In the genomic region with DNA sequence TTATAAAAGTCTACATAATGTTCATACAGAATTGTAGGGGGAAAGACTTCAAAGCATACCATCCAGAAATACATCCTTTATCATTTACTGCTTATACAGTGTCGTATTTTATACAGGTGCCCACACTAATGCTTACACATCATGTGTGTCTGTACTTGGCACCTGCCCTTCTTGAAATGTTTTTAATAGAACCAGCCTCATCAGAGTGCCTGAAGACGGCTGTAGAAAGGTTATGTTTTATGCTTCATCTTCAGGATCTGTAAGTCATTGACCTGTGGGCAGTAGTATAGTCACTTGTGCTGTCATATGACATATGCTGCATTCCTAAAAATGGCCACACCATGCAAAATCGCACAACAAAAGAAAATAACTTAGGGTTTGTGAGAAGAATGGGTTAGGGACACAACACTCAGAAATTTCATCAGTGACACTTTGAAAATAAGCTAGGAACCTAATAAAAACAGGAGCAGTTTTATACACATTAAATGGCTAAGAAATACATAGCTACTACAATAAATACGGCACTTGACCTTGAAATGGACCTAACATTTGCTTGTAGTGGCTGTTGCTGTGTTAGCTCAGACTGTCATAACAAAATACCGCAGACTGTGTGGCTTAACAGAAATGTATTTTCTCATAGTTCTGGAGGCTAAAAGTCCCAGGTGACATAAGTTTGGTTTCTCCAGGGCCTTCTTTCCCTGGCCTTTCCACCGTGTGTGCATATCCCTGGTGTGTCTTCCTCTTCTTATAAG, we compare ENCODE assay signal across 30 cellular contexts.
DNase-seq lines count a peak whose midpoint lies in the region; ATAC-seq and TF ChIP-seq lines count a peak whose summit lies in the region.
"Had no signal": no experiment of that assay in that cellular context is flagged by ENCODE, and none has a peak within 500 bp of the region (broad histone marks: within the 10 kb centered on the region; RNA-seq: fewer than 3 reads in every experiment).

No MANE protein-coding gene starts in this region.

- H3K4me3 Mint-ChIP-seq in glutamatergic neuron (ENCODE audit: unreplicated experiment), result peak overlapping the region; percentile 79
- H3K4me3 Mint-ChIP-seq: activated CD4-positive, alpha-beta memory T cell treated with anti-CD3 and anti-CD28 coated beads for 36 hours; natural killer cell; T-helper 1 cell treated with Interleukin-12 subunit alpha and Interleukin-12 subunit beta and Interleukin-4 antibody, amounts not matched to agents 30 μg/mL and 1 μg/mL, for 36 hours had no signal

- H3K27ac Mint-ChIP-seq in glutamatergic neuron (ENCODE audit: unreplicated experiment), result peak overlapping the region; percentile 98
- H3K27ac Mint-ChIP-seq: activated CD4-positive, alpha-beta memory T cell treated with anti-CD3 and anti-CD28 coated beads for 36 hours; activated naive CD4-positive, alpha-beta T cell treated with anti-CD3 and anti-CD28 coated beads, Interleukin-2, amount 50 U/mL, for 72 hours; activated T-helper 2 cell treated with anti-CD3 and anti-CD28 coated beads, Interferon-gamma antibody, Interleukin-2, Interleukin-4, amounts not matched to agents 10 μg/mL and 5 μg/mL and 100 μg/mL, durations not matched to agents 14 hours and 24 hours and 36 hours; T-helper 1 cell treated with Interleukin-12 subunit alpha and Interleukin-12 subunit beta and Interleukin-4 antibody, amounts not matched to agents 30 μg/mL and 1 μg/mL, for 36 hours had no signal

- H3K4me3 ChIP-seq in stomach smooth muscle (ENCODE audit: low read length in 2 of 2), result peak overlapping the region in 1 of 2 donors; percentile 9
- H3K4me3 ChIP-seq: HAP-1, MG63, SK-N-MC, thoracic aorta had no signal

- H3K9me3 Mint-ChIP-seq in glutamatergic neuron (ENCODE audit: unreplicated experiment), result peaks cover 7% of the 10 kb centered on the region
- H3K9me3 Mint-ChIP-seq: activated CD4-positive, alpha-beta memory T cell treated with anti-CD3 and anti-CD28 coated beads for 36 hours; activated T-helper 2 cell treated with anti-CD3 and anti-CD28 coated beads, Interferon-gamma antibody, Interleukin-2, Interleukin-4, amounts not matched to agents 10 μg/mL and 5 μg/mL and 100 μg/mL, durations not matched to agents 14 hours and 24 hours and 36 hours; natural killer cell; T-helper 1 cell treated with Interleukin-12 subunit alpha and Interleukin-12 subunit beta and Interleukin-4 antibody, amounts not matched to agents 30 μg/mL and 1 μg/mL, for 36 hours had no signal

- H3K27me3 Mint-ChIP-seq in glutamatergic neuron (ENCODE audit: unreplicated experiment), result peaks cover 4% of the 10 kb centered on the region
- H3K27me3 Mint-ChIP-seq: activated CD4-positive, alpha-beta memory T cell treated with anti-CD3 and anti-CD28 coated beads for 36 hours had no signal

- no peaks in the 10 kb centered on the region for H3K36me3 Mint-ChIP-seq in glutamatergic neuron (ENCODE audit: unreplicated experiment)
- H3K36me3 Mint-ChIP-seq: natural killer cell had no signal

- peaks cover 84% of the 10 kb centered on the region for H3K4me1 Mint-ChIP-seq in glutamatergic neuron (ENCODE audit: low read depth, unreplicated experiment)

- ATAC-seq in Right ventricle myocardium inferior (peak; percentile 70), left lobe of liver (peak; percentile 30)
- ATAC-seq: activated naive CD4-positive, alpha-beta T cell treated with anti-CD3 and anti-CD28 coated beads, Interleukin-2, amount 50 U/mL, for 72 hours; natural killer cell had no signal

- H3K27ac ChIP-seq in stomach smooth muscle (ENCODE audit: low read length) (peak overlapping the region; percentile 76), caudate nucleus (ENCODE audit: low read depth, low read length) (no peak overlapping the region)
- H3K27ac ChIP-seq: 22Rv1, epithelial cell of prostate, SK-N-MC, thoracic aorta had no signal

- H3K27me3 ChIP-seq in stomach smooth muscle (ENCODE audit: control insufficient read depth in 1 of 2, insufficient read depth in 2 of 2, low read length in 2 of 2), result no peaks in the 10 kb centered on the region
- H3K27me3 ChIP-seq: MG63 had no signal

- H3K36me3 ChIP-seq in stomach smooth muscle (ENCODE audit: control insufficient read depth in 2 of 2, insufficient read depth in 2 of 2, low read length in 2 of 2), result no peaks in the 10 kb centered on the region
- H3K36me3 ChIP-seq: HAP-1, MG63, thoracic aorta had no signal

- TF ChIP-seq CTCF in glutamatergic neuron (IDR thresholded peaks at IDR 0.05; ENCODE audit: partially characterized antibody, unreplicated experiment), result no peak

- H3K4me1 ChIP-seq in stomach smooth muscle (ENCODE audit: control insufficient read depth, insufficient read depth, low read length), result peaks cover 47% of the 10 kb centered on the region
- H3K4me1 ChIP-seq: HAP-1 had no signal

- intact Hi-C loops in Right ventricle myocardium inferior (cut with DNase I), result loop anchor here (5.0 kb wide), 3 partner anchors 36 to 119 kb away; no protein-coding TSS in a partner anchor
- intact Hi-C loops in cardiac septum (cut with DNase I), result no loop called here

- H3K9ac ChIP-seq in stomach smooth muscle (ENCODE audit: low read length in 2 of 2), result no peak overlapping the region

- DNase-seq in Right ventricle myocardium inferior (ENCODE audit: missing footprints) (no peak), cardiac septum (ENCODE audit: low spot score) (no peak), glutamatergic neuron (no peak), left lobe of liver (ENCODE audit: low spot score) (no peak), NCI-H748 (lab: John Stamatoyannopoulos, UW; ENCODE audit: unreplicated experiment) (no peak), caudate nucleus (lab: John Stamatoyannopoulos, UW) (no peak), activated T-cell treated with anti-CD3 and anti-CD28 coated beads for 4 hours (no peak)
- DNase-seq: activated CD4-positive, alpha-beta memory T cell treated with anti-CD3 and anti-CD28 coated beads for 36 hours; activated CD8-positive, alpha-beta memory T cell treated with anti-CD3 and anti-CD28 coated beads, Interleukin-2, amount 50 U/mL, for 4 hours; aorta; effector CD4-positive, alpha-beta T cell; KBM-7; MG63; midbrain; natural killer cell; NCI-H1417; NCI-H2081 treated with DMSO at 0.1 percent for 48 hours; retina; RPMI8226; stimulated activated CD4-positive, alpha-beta T cell treated with anti-CD3 and anti-CD28 coated beads, Interleukin-4, amount 100 ng/mL, for 4 hours; stimulated activated naive CD4-positive, alpha-beta T cell had no signal

- H3K9me3 ChIP-seq in stomach smooth muscle (ENCODE audit: control insufficient read depth in 2 of 2, low read length in 2 of 2), result no peaks in the 10 kb centered on the region
- H3K9me3 ChIP-seq: HAP-1, MG63, thoracic aorta had no signal
